2 cellular contexts compared by ENCODE assay signal in the genomic region with DNA sequence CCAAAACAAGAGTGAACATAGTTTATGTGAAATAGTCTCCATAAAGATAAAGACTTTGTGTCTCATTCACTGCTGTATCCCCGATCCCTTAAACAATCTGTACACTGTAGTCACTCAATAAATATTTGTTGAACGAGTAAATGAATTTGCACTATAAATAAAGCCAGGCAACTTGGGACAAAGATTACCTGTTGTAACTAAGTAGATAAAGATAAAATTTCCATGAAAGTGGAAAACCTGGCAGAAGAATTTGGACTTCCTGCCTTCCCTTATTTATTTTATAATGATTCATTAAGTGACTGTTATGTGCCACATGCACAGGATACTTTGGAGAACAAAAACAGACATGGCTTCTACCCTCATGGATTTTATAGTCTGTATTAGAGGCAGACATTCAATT.
TF ChIP-seq lines count a peak whose summit lies in the region.

No MANE protein-coding gene starts in this region.

TF ChIP-seq in IMR-90, 13 proteins besides CTCF, POLR2A, EP300 and RAD21:
- no peak for TF ChIP-seq MAZ (IDR thresholded peaks at IDR 0.05; ENCODE audit: borderline replicate concordance, low read depth, low read length)
- TF ChIP-seq BHLHE40 (IDR thresholded peaks at IDR 0.05; ENCODE audit: low read depth, low read length), result no peak
- TF ChIP-seq SMC3 (IDR thresholded peaks at IDR 0.05; ENCODE audit: low read depth, low read length), result no peak
- no peak for TF ChIP-seq RFX5 (IDR thresholded peaks at IDR 0.05; ENCODE audit: low read depth, low read length)
- TF ChIP-seq, protein P1, sequence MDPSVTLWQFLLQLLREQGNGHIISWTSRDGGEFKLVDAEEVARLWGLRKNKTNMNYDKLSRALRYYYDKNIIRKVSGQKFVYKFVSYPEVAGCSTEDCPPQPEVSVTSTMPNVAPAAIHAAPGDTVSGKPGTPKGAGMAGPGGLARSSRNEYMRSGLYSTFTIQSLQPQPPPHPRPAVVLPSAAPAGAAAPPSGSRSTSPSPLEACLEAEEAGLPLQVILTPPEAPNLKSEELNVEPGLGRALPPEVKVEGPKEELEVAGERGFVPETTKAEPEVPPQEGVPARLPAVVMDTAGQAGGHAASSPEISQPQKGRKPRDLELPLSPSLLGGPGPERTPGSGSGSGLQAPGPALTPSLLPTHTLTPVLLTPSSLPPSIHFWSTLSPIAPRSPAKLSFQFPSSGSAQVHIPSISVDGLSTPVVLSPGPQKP (IDR thresholded peaks at IDR 0.05; ENCODE audit: borderline replicate concordance, low read depth, low read length), result no peak
- TF ChIP-seq, protein P2, sequence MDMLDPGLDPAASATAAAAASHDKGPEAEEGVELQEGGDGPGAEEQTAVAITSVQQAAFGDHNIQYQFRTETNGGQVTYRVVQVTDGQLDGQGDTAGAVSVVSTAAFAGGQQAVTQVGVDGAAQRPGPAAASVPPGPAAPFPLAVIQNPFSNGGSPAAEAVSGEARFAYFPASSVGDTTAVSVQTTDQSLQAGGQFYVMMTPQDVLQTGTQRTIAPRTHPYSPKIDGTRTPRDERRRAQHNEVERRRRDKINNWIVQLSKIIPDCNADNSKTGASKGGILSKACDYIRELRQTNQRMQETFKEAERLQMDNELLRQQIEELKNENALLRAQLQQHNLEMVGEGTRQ (IDR thresholded peaks at IDR 0.05; ENCODE audit: low read depth, low read length), result no peak
- TF ChIP-seq CHD1 (IDR thresholded peaks at IDR 0.05; ENCODE audit: low read depth, low read length), result no peak
- no peak for TF ChIP-seq NFE2L2 (IDR thresholded peaks at IDR 0.05; ENCODE audit: low read depth, low read length)
- TF ChIP-seq RCOR1 (IDR thresholded peaks at IDR 0.05; ENCODE audit: insufficient replicate concordance, low read length), result no peak
- no peak for TF ChIP-seq MXI1 (IDR thresholded peaks at IDR 0.05; ENCODE audit: borderline replicate concordance, low read depth, low read length)
- TF ChIP-seq FOS (IDR thresholded peaks at IDR 0.05; ENCODE audit: low read depth, low read length), result no peak
- TF ChIP-seq CEBPB (IDR thresholded peaks at IDR 0.05; ENCODE audit: low read depth, low read length), result no peak

TF ChIP-seq in endothelial cell of umbilical vein, 7 proteins besides CTCF, POLR2A, EP300 and RAD21:
- TF ChIP-seq FOS (IDR thresholded peaks at IDR 0.05; ENCODE audit: borderline replicate concordance, insufficient read depth, low read length) (peak; percentile 22), JUN (IDR thresholded peaks at IDR 0.05; ENCODE audit: borderline replicate concordance, insufficient read depth, insufficient read length, low read depth) (no peak)
